19 cellular contexts compared by ENCODE assay signal in the genomic region with DNA sequence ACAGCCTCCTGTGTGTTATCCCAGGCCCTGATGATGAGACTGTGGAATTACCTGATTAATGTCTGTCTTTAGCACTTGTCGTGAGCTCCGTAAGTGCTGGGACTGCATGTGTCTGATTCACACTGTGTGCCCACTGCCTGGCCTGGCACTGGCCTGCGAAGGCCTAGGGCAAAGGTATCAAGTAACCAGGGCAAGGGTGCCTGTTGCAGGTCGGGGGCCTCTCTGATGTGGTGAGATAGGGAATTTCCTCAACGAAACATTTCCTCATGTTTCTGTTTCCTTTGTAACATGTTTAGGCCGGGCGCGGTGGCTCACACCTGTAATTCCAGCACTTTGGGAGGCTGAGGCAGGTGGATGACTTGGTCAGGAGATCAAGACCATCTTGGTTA. TPM values are rescaled to one million over a fixed set of nuclear protein-coding genes. Genes with fewer than 3 reads are reported as not detected.
A peak's percentile ranks its signal among the peaks of the same experiment; 100 is the strongest.
DNase-seq lines count a peak whose midpoint lies in the region; ATAC-seq, FAIRE-seq and TF ChIP-seq lines count a peak whose summit lies in the region.
"Had no signal": no experiment of that assay in that cellular context is flagged by ENCODE, and none has a peak within 500 bp of the region (broad histone marks: within the 10 kb centered on the region; RNA-seq: fewer than 3 reads in every experiment).

No MANE protein-coding gene starts in this region.

- no peak for TF ChIP-seq POLR2A in sigmoid colon (IDR thresholded peaks at IDR 0.05)

- H3K27ac ChIP-seq in Panc1 (ENCODE audit: low read length) (no peak overlapping the region), sigmoid colon (no peak overlapping the region)

- H3K27me3 Mint-ChIP-seq in CD14-positive monocyte (ENCODE audit: low read depth in 3 of 3) (peaks cover 1 to 2% (median 1%) of the 10 kb centered on the region in 3 donors), chondrocyte (ENCODE audit: low read depth) (no peaks in the 10 kb centered on the region)
- H3K27me3 Mint-ChIP-seq: B cell; CD4-positive, alpha-beta memory T cell had no signal

- WGBS in sigmoid colon, 2 donors = 93% methylated on average over 8 of the region's 8 CpGs

- no peak overlapping the region for H3K27ac Mint-ChIP-seq in CD14-positive monocyte
- H3K27ac Mint-ChIP-seq in chondrocyte (ENCODE audit: unreplicated experiment) = no peak overlapping the region
- H3K27ac Mint-ChIP-seq: B cell, HFFc6 had no signal

- no peak for TF ChIP-seq EP300 in sigmoid colon (IDR thresholded peaks at IDR 0.05)

- H3K4me1 Mint-ChIP-seq in CD14-positive monocyte (no peaks in the 10 kb centered on the region), chondrocyte (ENCODE audit: low read depth) (no peaks in the 10 kb centered on the region)
- H3K4me1 Mint-ChIP-seq: B cell had no signal

- H3K4me3 ChIP-seq in Panc1 (ENCODE audit: low read depth in 2 of 2, low read length in 2 of 2) = no peak overlapping the region
- H3K4me3 ChIP-seq in sigmoid colon = no peak overlapping the region
- H3K4me3 ChIP-seq: HAP-1 had no signal

- no peak overlapping the region for H3K4me3 Mint-ChIP-seq in CD14-positive monocyte
- H3K4me3 Mint-ChIP-seq in chondrocyte (ENCODE audit: unreplicated experiment) = no peak overlapping the region
- H3K4me3 Mint-ChIP-seq: B cell; CD4-positive, alpha-beta memory T cell; HFFc6 had no signal

- no peak for FAIRE-seq in D721Med (lab: Jason Lieb, UNC)
- FAIRE-seq: A204.1, G401.6, GM12891 had no signal

- TF ChIP-seq CTCF in CD14-positive monocyte (IDR thresholded peaks at IDR 0.05) (no peak), Panc1 (IDR thresholded peaks at IDR 0.05) (no peak), chondrocyte (IDR thresholded peaks at IDR 0.05) (no peak), sigmoid colon (IDR thresholded peaks at IDR 0.05) (no peak), D721Med (IDR thresholded peaks at IDR 0.05; ENCODE audit: insufficient read depth, missing control alignments) (no peak)

- ATAC-seq in Panc1 = 0 out of 2 replicates have a peak, but pooled peaks have one; percentile 17

- peaks cover 6 to 14% of the 10 kb centered on the region in 2 donors for H3K36me3 Mint-ChIP-seq in CD14-positive monocyte
- peaks cover 1% of the 10 kb centered on the region for H3K36me3 Mint-ChIP-seq in chondrocyte (ENCODE audit: low read depth)

- H3K4me1 ChIP-seq in Panc1 (ENCODE audit: control insufficient read depth, insufficient read depth, low read length) (no peaks in the 10 kb centered on the region), sigmoid colon (peaks cover 0 to 21% (median 14%) of the 10 kb centered on the region in 4 donors)
- H3K4me1 ChIP-seq: HAP-1 had no signal

- H3K27me3 ChIP-seq in Panc1 (ENCODE audit: control insufficient read depth, insufficient read depth, low read length) (no peaks in the 10 kb centered on the region), sigmoid colon (no peaks in the 10 kb centered on the region)

- CTCF ChIA-PET in Panc1 (lab: Charles Lee) = no interaction called here

- DNase-seq in CD14-positive monocyte (ENCODE audit: low spot score) (peak; percentile 24), Panc1 (ENCODE audit: low read depth, low spot score) (no peak), chondrocyte (ENCODE audit: low spot score) (peak; percentile 38), sigmoid colon (peak; percentile 42), SKM-1 (lab: John Stamatoyannopoulos, UW; ENCODE audit: unreplicated experiment) (no peak), hippocampal formation (lab: John Stamatoyannopoulos, UW) (no peak), D721Med (ENCODE audit: insufficient read length, low spot score) (no peak)
- DNase-seq: C1 segment of cervical spinal cord; CD4-positive, alpha-beta memory T cell; DMS153; DMS79 treated with DMSO at 0.1 percent for 48 hours; EL; GOT3; HFFc6 had no signal

- no TSS peak for BruUV-seq in Panc1 (replicated peaks; lab: Mats Ljungman, UMichigan)

- H3K9me3 Mint-ChIP-seq in CD14-positive monocyte (no peaks in the 10 kb centered on the region), chondrocyte (ENCODE audit: low read depth) (peaks cover 6% of the 10 kb centered on the region)
- H3K9me3 Mint-ChIP-seq: CD4-positive, alpha-beta memory T cell; HFFc6 had no signal

- H3K9me3 ChIP-seq in Panc1 (ENCODE audit: control insufficient read depth, insufficient read depth, low read depth, low read length) (no peaks in the 10 kb centered on the region), sigmoid colon (no peaks in the 10 kb centered on the region)
- H3K9me3 ChIP-seq: HAP-1 had no signal

- in situ Hi-C loops in Panc1 (cut with HindIII; ENCODE audit: low pct_unique_long_range_greater_than_20kb, low sequenced_read_pairs) = no loop called here

- intact Hi-C loops in CD14-positive monocyte (cut with micrococcal nuclease) = no loop called here
- intact Hi-C loops in Panc1 (cut with micrococcal nuclease; ENCODE audit: unreplicated experiment) = no loop called here
- intact Hi-C loops in sigmoid colon (cut with DNase I) = no loop called here

- POLR2A ChIA-PET in Panc1 (lab: Charles Lee) = no interaction called here

- H3K36me3 ChIP-seq in Panc1 (ENCODE audit: control insufficient read depth, insufficient read depth, low read length) (no peaks in the 10 kb centered on the region), sigmoid colon (no peaks in the 10 kb centered on the region)
- H3K36me3 ChIP-seq: HAP-1 had no signal

RNA-seq across cellular contexts. Expression of a gene that starts 50.4 kb away (rescaled TPM):
- polyA plus RNA-seq in CD14-positive monocyte (10 to 100 TPM; 15.2 to 20.6 TPM), sigmoid colon (10 to 100 TPM; 17.1 to 22.8 (median 20.6) TPM)
- total RNA-seq in Panc1 (2021; ENCODE audit: unreplicated experiment) (15.0 TPM), chondrocyte (15.3 to 21.3 TPM (median 17.0 TPM) in 3 replicates), sigmoid colon (10 to 100 TPM; 17.5 to 35.7 (median 24.9) TPM)
- polyA plus RNA-seq in Panc1 (2012; ENCODE audit: insufficient read length) = 29.6 TPM

Comparison
In these comparisons a context has a peak if more than half of its experiments do, and no peak if none do; other contexts are left out.
1. DNase-seq: peak in CD14-positive monocyte (single experiment), chondrocyte (single experiment) and sigmoid colon (single experiment); none in Panc1 (single experiment), SKM-1 (single experiment), hippocampal formation (0 of 2) and D721Med (single experiment).